In genomic region chr7:133082390-133082766, GRCh38 we compare ENCODE assay signal across 8 cellular contexts. TPM values are rescaled to one million over a fixed set of nuclear protein-coding genes. Genes with fewer than 3 reads are reported as not detected.
DNase-seq lines count a peak whose midpoint lies in the region; ATAC-seq and TF ChIP-seq lines count a peak whose summit lies in the region.

No MANE protein-coding gene starts in this region.

- H3K9me3 Mint-ChIP-seq in CD14-positive monocyte (peaks cover 0 to 2% (median 0%) of the 10 kb centered on the region in 7 donors), HFFc6 (no peaks in the 10 kb centered on the region)
- H3K9me3 Mint-ChIP-seq in activated naive CD8-positive, alpha-beta T cell treated with anti-CD3 and anti-CD28 coated beads for 36 hours, result no peaks in the 10 kb centered on the region

- H3K4me1 ChIP-seq in body of pancreas, result peaks cover 10% of the 10 kb centered on the region

- H3K36me3 Mint-ChIP-seq in CD14-positive monocyte, result peaks cover 3 to 6% of the 10 kb centered on the region in 2 donors
- peaks cover 5% of the 10 kb centered on the region; the same call in 1 of the 2 replicates for H3K36me3 Mint-ChIP-seq in HFFc6 (ENCODE audit: low read depth)
- peaks cover 11% of the 10 kb centered on the region for H3K36me3 Mint-ChIP-seq in activated naive CD8-positive, alpha-beta T cell treated with anti-CD3 and anti-CD28 coated beads for 36 hours

- TF ChIP-seq POLR2A in body of pancreas (IDR thresholded peaks at IDR 0.05), result no peak

- H3K27ac Mint-ChIP-seq in CD14-positive monocyte (peak overlapping the region in 4 of 7 donors; percentile 14 to 96 (median 90)), HFFc6 (peak overlapping the region; percentile 77)
- peak overlapping the region; percentile 90 for H3K27ac Mint-ChIP-seq in activated naive CD8-positive, alpha-beta T cell treated with anti-CD3 and anti-CD28 coated beads for 36 hours

- no peaks in the 10 kb centered on the region for H3K9me2 ChIP-seq in neural cell (ENCODE audit: insufficient read depth, low read length)

- no peak for DNase-seq in CD14-positive monocyte (ENCODE audit: low spot score)
- DNase-seq in HFFc6, result no peak
- no peak for DNase-seq in activated naive CD8-positive, alpha-beta T cell treated with anti-CD3 and anti-CD28 coated beads for 36 hours
- DNase-seq in COR-L47 (lab: John Stamatoyannopoulos, UW), result no peak
- no peak for DNase-seq in cerebellar nuclear complex (lab: John Stamatoyannopoulos, UW)
- no peak for DNase-seq in pons (ENCODE audit: low spot score)
- DNase-seq in body of pancreas, result no peak

- no peak overlapping the region for H3K4me2 ChIP-seq in neural cell (ENCODE audit: low read length)

- no peak for TF ChIP-seq RAD21 in neural cell (conservative IDR thresholded peaks at IDR 0.05)

- H3K4me3 ChIP-seq in neural cell (ENCODE audit: low read length), result peak overlapping the region; percentile 89
- H3K4me3 ChIP-seq in body of pancreas, result no peak overlapping the region

- no peak overlapping the region for H3K27ac ChIP-seq in neural cell (ENCODE audit: low read length)
- no peak overlapping the region for H3K27ac ChIP-seq in body of pancreas

- peaks cover 41% of the 10 kb centered on the region for H3K79me2 ChIP-seq in neural cell (replicated peaks; ENCODE audit: insufficient read depth, low read length)

- H3K4me3 Mint-ChIP-seq in CD14-positive monocyte, result peak overlapping the region in 1 of 2 donors; percentile 93
- peak overlapping the region; percentile 91; the same call in 1 of the 2 replicates for H3K4me3 Mint-ChIP-seq in HFFc6
- peak overlapping the region; percentile 99 for H3K4me3 Mint-ChIP-seq in activated naive CD8-positive, alpha-beta T cell treated with anti-CD3 and anti-CD28 coated beads for 36 hours

- no peak for TF ChIP-seq EP300 in neural cell (conservative IDR thresholded peaks at IDR 0.05; ENCODE audit: poor library complexity, severe bottlenecking)

- WGBS in body of pancreas, 2 donors, result 73 to 78% methylated on average over 3 of the region's 3 CpGs

- peaks cover 17% of the 10 kb centered on the region for H3K4me1 Mint-ChIP-seq in CD14-positive monocyte
- H3K4me1 Mint-ChIP-seq in HFFc6 (ENCODE audit: low read depth), result peaks cover 26% of the 10 kb centered on the region
- peaks cover 21% of the 10 kb centered on the region for H3K4me1 Mint-ChIP-seq in activated naive CD8-positive, alpha-beta T cell treated with anti-CD3 and anti-CD28 coated beads for 36 hours

- H3K36me3 ChIP-seq in neural cell (ENCODE audit: insufficient read depth, low read length) (no peaks in the 10 kb centered on the region), body of pancreas (replicated peaks in 1 of 2; ENCODE audit: insufficient read depth in 1 of 2, low read depth in 2 of 2) (no peaks in the 10 kb centered on the region)

- no peaks in the 10 kb centered on the region for H3F3A ChIP-seq in neural cell (ENCODE audit: insufficient read depth, low read length, poor library complexity, severe bottlenecking)

- ATAC-seq in body of pancreas, result no peak

- H2AFZ ChIP-seq in neural cell (ENCODE audit: low read depth, low read length), result no peak overlapping the region

- intact Hi-C loops in CD14-positive monocyte (cut with micrococcal nuclease) (loop anchor here in 1 of 2 donors (5.0 to 10.0 kb wide), 3 partner anchors 170 to 1232 kb away; partner anchors contain the start of genes EXOC4, LRGUK and SLC35B4), body of pancreas (cut with DNase I) (no loop called here)

- H3K27me3 Mint-ChIP-seq in CD14-positive monocyte (ENCODE audit: low read depth in 3 of 3) (peaks cover 0 to 3% (median 0%) of the 10 kb centered on the region in 3 donors), HFFc6 (ENCODE audit: insufficient read depth) (peaks cover 8% of the 10 kb centered on the region; the same call in 1 of the 2 replicates)
- no peaks in the 10 kb centered on the region for H3K27me3 Mint-ChIP-seq in activated naive CD8-positive, alpha-beta T cell treated with anti-CD3 and anti-CD28 coated beads for 36 hours

- TF ChIP-seq CTCF in CD14-positive monocyte (IDR thresholded peaks at IDR 0.05), result no peak
- no peak for TF ChIP-seq CTCF in HFFc6 (IDR thresholded peaks at IDR 0.05)
- TF ChIP-seq CTCF in neural cell (IDR thresholded peaks at IDR 0.05; ENCODE audit: poor library complexity, severe bottlenecking), result no peak
- no peak for TF ChIP-seq CTCF in body of pancreas (IDR thresholded peaks at IDR 0.05)

- H4K20me1 ChIP-seq in neural cell (ENCODE audit: insufficient read depth), result no peaks in the 10 kb centered on the region

- H3K9ac ChIP-seq in neural cell (ENCODE audit: low read length), result no peak overlapping the region

- no peaks in the 10 kb centered on the region for H3K9me3 ChIP-seq in neural cell (ENCODE audit: low read length)
- H3K9me3 ChIP-seq in body of pancreas, result no peaks in the 10 kb centered on the region

- H3K27me3 ChIP-seq in neural cell (ENCODE audit: insufficient read depth, low read depth, low read length), result no peaks in the 10 kb centered on the region
- no peaks in the 10 kb centered on the region for H3K27me3 ChIP-seq in body of pancreas

TF ChIP-seq in neural cell, 6 proteins besides CTCF, POLR2A, EP300 and RAD21:
- no peak for TF ChIP-seq POLR2AphosphoS5 (IDR thresholded peaks at IDR 0.05)
- TF ChIP-seq, protein P1, sequence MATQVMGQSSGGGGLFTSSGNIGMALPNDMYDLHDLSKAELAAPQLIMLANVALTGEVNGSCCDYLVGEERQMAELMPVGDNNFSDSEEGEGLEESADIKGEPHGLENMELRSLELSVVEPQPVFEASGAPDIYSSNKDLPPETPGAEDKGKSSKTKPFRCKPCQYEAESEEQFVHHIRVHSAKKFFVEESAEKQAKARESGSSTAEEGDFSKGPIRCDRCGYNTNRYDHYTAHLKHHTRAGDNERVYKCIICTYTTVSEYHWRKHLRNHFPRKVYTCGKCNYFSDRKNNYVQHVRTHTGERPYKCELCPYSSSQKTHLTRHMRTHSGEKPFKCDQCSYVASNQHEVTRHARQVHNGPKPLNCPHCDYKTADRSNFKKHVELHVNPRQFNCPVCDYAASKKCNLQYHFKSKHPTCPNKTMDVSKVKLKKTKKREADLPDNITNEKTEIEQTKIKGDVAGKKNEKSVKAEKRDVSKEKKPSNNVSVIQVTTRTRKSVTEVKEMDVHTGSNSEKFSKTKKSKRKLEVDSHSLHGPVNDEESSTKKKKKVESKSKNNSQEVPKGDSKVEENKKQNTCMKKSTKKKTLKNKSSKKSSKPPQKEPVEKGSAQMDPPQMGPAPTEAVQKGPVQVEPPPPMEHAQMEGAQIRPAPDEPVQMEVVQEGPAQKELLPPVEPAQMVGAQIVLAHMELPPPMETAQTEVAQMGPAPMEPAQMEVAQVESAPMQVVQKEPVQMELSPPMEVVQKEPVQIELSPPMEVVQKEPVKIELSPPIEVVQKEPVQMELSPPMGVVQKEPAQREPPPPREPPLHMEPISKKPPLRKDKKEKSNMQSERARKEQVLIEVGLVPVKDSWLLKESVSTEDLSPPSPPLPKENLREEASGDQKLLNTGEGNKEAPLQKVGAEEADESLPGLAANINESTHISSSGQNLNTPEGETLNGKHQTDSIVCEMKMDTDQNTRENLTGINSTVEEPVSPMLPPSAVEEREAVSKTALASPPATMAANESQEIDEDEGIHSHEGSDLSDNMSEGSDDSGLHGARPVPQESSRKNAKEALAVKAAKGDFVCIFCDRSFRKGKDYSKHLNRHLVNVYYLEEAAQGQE (IDR thresholded peaks at IDR 0.05; ENCODE audit: borderline replicate concordance), result no peak
- no peak for TF ChIP-seq SMC3 (conservative IDR thresholded peaks at IDR 0.05; ENCODE audit: poor library complexity)
- no peak for TF ChIP-seq MXI1 (conservative IDR thresholded peaks at IDR 0.05; ENCODE audit: poor library complexity, severe bottlenecking)
- TF ChIP-seq TAF1 (IDR thresholded peaks at IDR 0.05; ENCODE audit: low read depth), result no peak
- no peak for TF ChIP-seq EZH2 (IDR thresholded peaks at IDR 0.05; ENCODE audit: borderline replicate concordance, insufficient read depth, low read length, poor library complexity, severe bottlenecking)
TF ChIP-seq in neural cell: peak in this region for 0.

RNA-seq across cellular contexts. Expression of gene CHCHD3, which starts 0.5 kb away (rescaled TPM):
- polyA plus RNA-seq in CD14-positive monocyte (10 to 100 TPM; 48.8 to 56.7 TPM), neural cell (87.4 and 89.9 TPM in 2 replicates)
- total RNA-seq in HFFc6 (2021; fragmentation: NEBNext Ultra II Directional; extraction: Animal tissue kit (Norgen Biotek cat#: 25700)), result 10 to 100 TPM; 51.3 to 70.0 (median 65.7) TPM
- total RNA-seq in activated naive CD8-positive, alpha-beta T cell treated with anti-CD3 and anti-CD28 coated beads for 36 hours, result 10 to 100 TPM; 85.2 to 86.1 TPM
- polyA minus RNA-seq in neural cell, result 98.6 and 116 TPM in 2 replicates
- 10 to 100 TPM; 24.4 to 32.6 TPM for total RNA-seq in body of pancreas
